In the genomic region with DNA sequence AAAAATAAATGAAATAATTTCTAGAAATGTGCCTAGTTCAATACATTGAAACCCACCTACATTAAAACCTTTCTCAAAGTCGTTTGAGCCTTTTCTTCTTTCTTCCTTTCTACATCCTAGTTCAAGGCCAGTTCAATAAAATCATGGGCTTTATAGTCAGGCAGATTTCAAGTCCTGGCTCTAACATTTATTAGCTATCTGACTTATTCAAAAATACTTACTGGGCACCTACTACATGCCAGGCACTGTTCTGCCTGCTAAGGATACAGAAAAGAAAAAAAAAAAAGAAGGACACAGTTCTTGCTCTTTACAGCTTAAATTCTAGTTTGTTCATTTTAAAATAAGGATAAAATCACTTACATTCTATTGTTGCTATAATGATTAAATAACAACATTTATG, we compare ENCODE assay signal across 21 cellular contexts.
"Had no signal": no experiment of that assay in that cellular context is flagged by ENCODE, and none has a peak within 500 bp of the region (broad histone marks: within the 10 kb centered on the region; RNA-seq: fewer than 3 reads in every experiment).

No MANE protein-coding gene starts in this region.

- H3K27ac ChIP-seq: colonic mucosa, hepatocyte, pancreas, testis, upper lobe of left lung had no signal

- H3K27me3 ChIP-seq: colonic mucosa, dorsolateral prefrontal cortex, hepatocyte, pancreas, testis, upper lobe of left lung had no signal

- H3K4me1 ChIP-seq: colonic mucosa, pancreas, testis, upper lobe of left lung had no signal

- H2AFZ ChIP-seq: hepatocyte had no signal

- H3K4me2 ChIP-seq: hepatocyte had no signal

- H3K79me2 ChIP-seq: hepatocyte had no signal

- H3K9me3 ChIP-seq: colonic mucosa, pancreas, testis had no signal

- H3K36me3 ChIP-seq: colonic mucosa, pancreas, upper lobe of left lung had no signal

- H3K4me3 ChIP-seq: colonic mucosa, dorsolateral prefrontal cortex, hepatocyte, pancreas, skin epidermis, testis, upper lobe of left lung had no signal

- FAIRE-seq: bronchial epithelial cell, frontal cortex, pancreas had no signal

- DNase-seq: activated CD8-positive, alpha-beta memory T cell treated with anti-CD3 and anti-CD28 coated beads for 24 hours; activated CD8-positive, alpha-beta memory T cell treated with anti-CD3 and anti-CD28 coated beads, Interleukin-2, amount 50 U/mL, for 4 hours; activated T-cell treated with anti-CD3 and anti-CD28 coated beads, Interleukin-2, amount 50 U/mL, for 24 hours; colonic mucosa; dorsolateral prefrontal cortex; effector memory CD8-positive, alpha-beta T cell; glutamatergic neuron; left cardiac atrium; pancreas; right cardiac atrium; stimulated activated CD4-positive, alpha-beta T cell treated with anti-CD3 and anti-CD28 coated beads, Interleukin-2, amount 100 ng/mL, for 24 hours; stimulated activated naive B cell treated with anti-CD40 and anti-IgM and Interleukin-4, amounts not matched to agents 10 μg/mL and 1 μg/mL and 100 μg/mL, for 72 hours; testis; upper lobe of left lung had no signal

- ATAC-seq: activated naive CD4-positive, alpha-beta T cell treated with anti-CD3 and anti-CD28 coated beads, Interleukin-2, amount 50 U/mL, for 72 hours; effector memory CD8-positive, alpha-beta T cell; esophagus mucosa; left cardiac atrium; pancreas; right cardiac atrium; stimulated activated naive B cell treated with anti-CD40 and anti-IgM and Interleukin-4, amounts not matched to agents 10 μg/mL and 1 μg/mL and 100 μg/mL, for 72 hours; WTC11 had no signal
